Comparison of ENCODE assay signal across 18 cellular contexts in genomic region chr2:236360486-236360885, GRCh38.
"Had no signal": no experiment of that assay in that cellular context is flagged by ENCODE, and none has a peak within 500 bp of the region (broad histone marks: within the 10 kb centered on the region; RNA-seq: fewer than 3 reads in every experiment).

No MANE protein-coding gene starts in this region.

- H3K4me3 ChIP-seq: adrenal gland, lung, neural progenitor cell, ovary, stomach, thyroid gland had no signal

- H3K27me3 ChIP-seq: adrenal gland, brain microvascular endothelial cell, neural progenitor cell, ovary, thyroid gland had no signal

- H3K4me2 ChIP-seq: neural progenitor cell had no signal

- ATAC-seq: SK-N-SH treated with all-trans-retinoic acid at 6 μM for 48 hours had no signal

- H3K36me3 ChIP-seq: adrenal gland, brain microvascular endothelial cell, neural progenitor cell, ovary, stomach, thyroid gland had no signal

- H3K27ac ChIP-seq: adrenal gland, brain microvascular endothelial cell, neural progenitor cell had no signal

- H3K4me1 ChIP-seq: adrenal gland, thyroid gland had no signal

- H2AFZ ChIP-seq: neural progenitor cell had no signal

- DNase-seq: activated CD4-positive, alpha-beta memory T cell treated with anti-CD3 and anti-CD28 coated beads, Interleukin-2, amount 10 ng/mL, durations not matched to agents 7 days and 5 days; activated CD4-positive, alpha-beta T cell treated with anti-CD3 and anti-CD28 coated beads for 1 hour; activated naive CD4-positive, alpha-beta T cell treated with anti-CD3 and anti-CD28 coated beads, Interleukin-2, amount 50 U/mL, for 16 hours; activated T-cell treated with anti-CD3 and anti-CD28 coated beads, Interleukin-2, amount 50 U/mL, for 24 hours; adrenal gland; brain microvascular endothelial cell; erythroblast; glutamatergic neuron; stimulated activated CD4-positive, alpha-beta T cell treated with anti-CD3 and anti-CD28 coated beads, Interleukin-12 subunit alpha, Interleukin-12 subunit beta, amount 100 ng/mL, for 4 hours; stimulated activated CD4-positive, alpha-beta T cell treated with anti-CD3 and anti-CD28 coated beads, Interleukin-2, amount 100 ng/mL, for 24 hours; stomach; T-helper 1 cell; T1000; thyroid gland had no signal

- H3K9ac ChIP-seq: neural progenitor cell had no signal

- H3K9me3 ChIP-seq: adrenal gland, ovary, stomach, thyroid gland had no signal
